In the genomic region with DNA sequence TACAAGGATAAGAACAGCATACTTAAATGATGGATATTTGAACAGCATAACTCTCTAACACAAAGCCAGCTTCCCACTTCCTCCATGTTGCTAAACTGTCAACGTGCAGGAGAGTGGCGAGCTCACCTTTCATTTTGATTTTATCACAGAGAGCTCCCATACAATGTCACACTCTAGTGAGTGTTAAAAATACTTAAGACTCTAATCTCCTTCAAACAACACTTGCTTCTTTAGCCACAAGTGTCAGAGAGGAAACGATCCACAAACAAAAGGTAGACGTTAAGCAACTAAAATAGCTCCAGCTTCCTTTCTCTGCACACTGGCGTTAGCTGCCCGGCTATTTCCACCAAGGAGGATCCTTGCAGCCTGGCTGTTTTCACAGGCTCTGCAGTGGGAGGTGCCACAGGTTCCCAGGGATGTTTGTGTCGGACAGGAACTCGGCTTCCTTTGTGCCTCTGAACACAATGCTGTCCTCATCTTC, we compare ENCODE assay signal across 10 cellular contexts.
DNase-seq lines count a peak whose midpoint lies in the region; ATAC-seq and TF ChIP-seq lines count a peak whose summit lies in the region.
"Had no signal": no experiment of that assay in that cellular context is flagged by ENCODE, and none has a peak within 500 bp of the region (broad histone marks: within the 10 kb centered on the region; RNA-seq: fewer than 3 reads in every experiment).

No MANE protein-coding gene starts in this region.

- intact Hi-C loops in body of pancreas (cut with DNase I): no loop called here
- intact Hi-C loops in lower leg skin (cut with DNase I; ENCODE audit: low total_unique reads): no loop called here

- H3K36me3 Mint-ChIP-seq in CD4-positive, CD25-positive, alpha-beta regulatory T cell: no peaks in the 10 kb centered on the region

- no peaks in the 10 kb centered on the region for H3K27me3 ChIP-seq in CD4-positive, CD25-positive, alpha-beta regulatory T cell (ENCODE audit: control insufficient read depth, insufficient read depth, low read length)
- H3K27me3 ChIP-seq in Loucy (ENCODE audit: insufficient read depth, low read length, poor library complexity, severe bottlenecking) (no peaks in the 10 kb centered on the region), body of pancreas (no peaks in the 10 kb centered on the region), GM23248 (replicated peaks; ENCODE audit: insufficient read depth) (no peaks in the 10 kb centered on the region)

- H3K27ac ChIP-seq in CD4-positive, CD25-positive, alpha-beta regulatory T cell (ENCODE audit: insufficient read depth, low read length, poor library complexity, severe bottlenecking): no peak overlapping the region
- peak overlapping the region; percentile 26 to 59 (median 54) for H3K27ac ChIP-seq in body of pancreas
- H3K27ac ChIP-seq in GM23248: no peak overlapping the region

- no peaks in the 10 kb centered on the region for H3K9me2 ChIP-seq in Loucy (replicated peaks; ENCODE audit: low read depth, low read length)
- no peaks in the 10 kb centered on the region; the same call in 1 of the 2 replicates for H3K9me2 ChIP-seq in GM23248 (ENCODE audit: insufficient read depth)

- H3F3A ChIP-seq in Loucy (ENCODE audit: low read depth): peaks cover 7% of the 10 kb centered on the region
- H3F3A ChIP-seq in GM23248 (ENCODE audit: insufficient read depth): peaks cover 22% of the 10 kb centered on the region

- TF ChIP-seq CTCF in Loucy (conservative IDR thresholded peaks at IDR 0.05; ENCODE audit: low read length): no peak
- TF ChIP-seq CTCF in body of pancreas (IDR thresholded peaks at IDR 0.05): peak in 3 of 7 experiments; percentile 15 to 32 (median 28)
- TF ChIP-seq CTCF in GM13976 (IDR thresholded peaks at IDR 0.05; ENCODE audit: borderline replicate concordance, control extremely low read depth, extremely low read depth, insufficient read depth, missing control alignments): no peak
- TF ChIP-seq CTCF in lower leg skin (IDR thresholded peaks at IDR 0.05): no peak

- H3K79me2 ChIP-seq in Loucy (ENCODE audit: insufficient read depth, low read length): no peaks in the 10 kb centered on the region
- no peaks in the 10 kb centered on the region for H3K79me2 ChIP-seq in GM23248 (ENCODE audit: insufficient read depth)

- no peaks in the 10 kb centered on the region for H3K9me3 ChIP-seq in CD4-positive, CD25-positive, alpha-beta regulatory T cell (ENCODE audit: control insufficient read depth in 2 of 2, low read length in 2 of 2)
- no peaks in the 10 kb centered on the region for H3K9me3 ChIP-seq in Loucy (ENCODE audit: insufficient read depth, low read depth, low read length)
- H3K9me3 ChIP-seq in body of pancreas: no peaks in the 10 kb centered on the region
- no peaks in the 10 kb centered on the region for H3K9me3 ChIP-seq in GM23248 (ENCODE audit: low read depth)

- peak overlapping the region in 2 of 3 donors; percentile 27 to 33 for H3K27ac Mint-ChIP-seq in CD4-positive, CD25-positive, alpha-beta regulatory T cell

- no peaks in the 10 kb centered on the region for H3K4me1 ChIP-seq in CD4-positive, CD25-positive, alpha-beta regulatory T cell (ENCODE audit: control insufficient read depth, insufficient read depth, low read length, poor library complexity, severe bottlenecking)
- H3K4me1 ChIP-seq in Loucy (ENCODE audit: insufficient read depth, low read length, poor library complexity, severe bottlenecking) (peaks cover 42% of the 10 kb centered on the region), body of pancreas (peaks cover 6% of the 10 kb centered on the region), GM23248 (ENCODE audit: insufficient read depth) (peaks cover 15% of the 10 kb centered on the region)

- ATAC-seq in CD4-positive, CD25-positive, alpha-beta regulatory T cell (ENCODE audit: low read depth in 2 of 2): no peak
- peak; percentile 80 for ATAC-seq in body of pancreas

- peaks cover 0 to 20% (median 12%) of the 10 kb centered on the region in 4 donors for H3K4me1 Mint-ChIP-seq in CD4-positive, CD25-positive, alpha-beta regulatory T cell

- H3K4me2 ChIP-seq in Loucy (ENCODE audit: low read depth, low read length, poor library complexity, severe bottlenecking) (peak overlapping the region; percentile 83), GM23248 (ENCODE audit: unreplicated experiment) (no peak overlapping the region)

- TF ChIP-seq POLR2A in body of pancreas (IDR thresholded peaks at IDR 0.05) (peak in 2 of 3 donors; percentile 10 to 12), lower leg skin (IDR thresholded peaks at IDR 0.05) (no peak)

- H2AFZ ChIP-seq in Loucy (ENCODE audit: low read length): peak overlapping the region; percentile 24
- H2AFZ ChIP-seq in GM23248: no peak overlapping the region

- in situ Hi-C loops in GM23248 (cut with MboI): no loop called here
- in situ Hi-C loops in GM13976 (cut with MboI; ENCODE audit: low sequenced_read_pairs, unreplicated experiment): no loop called here
- in situ Hi-C loops in ACHN (cut with HindIII; ENCODE audit: low pct_ligation_motif_present, low pct_unique_long_range_greater_than_20kb, low sequenced_read_pairs): no loop called here

- H3K27me3 Mint-ChIP-seq in CD4-positive, CD25-positive, alpha-beta regulatory T cell: no peaks in the 10 kb centered on the region

- H3K36me3 ChIP-seq in CD4-positive, CD25-positive, alpha-beta regulatory T cell (ENCODE audit: control insufficient read depth, insufficient read depth, low read length): no peaks in the 10 kb centered on the region
- H3K36me3 ChIP-seq in Loucy (ENCODE audit: insufficient read depth, low read length) (no peaks in the 10 kb centered on the region), body of pancreas (replicated peaks in 1 of 2; ENCODE audit: insufficient read depth in 1 of 2, low read depth in 2 of 2) (no peaks in the 10 kb centered on the region), GM23248 (ENCODE audit: low read depth) (no peaks in the 10 kb centered on the region)

- peak overlapping the region in 2 of 4 donors; percentile 8 for H3K4me3 Mint-ChIP-seq in CD4-positive, CD25-positive, alpha-beta regulatory T cell

- peaks cover 0 to 1% (median 0%) of the 10 kb centered on the region in 7 donors for H3K9me3 Mint-ChIP-seq in CD4-positive, CD25-positive, alpha-beta regulatory T cell

- 13 to 18% methylated on average over 8 of the region's 8 CpGs for WGBS in body of pancreas, 2 donors
- WGBS in GM23248 (ENCODE audit: low coverage in 1 of 2, low lambda C conversion rate in 2 of 2, missing lambda C conversion rate in 2 of 2), 2 experiments: 43 to 45% methylated on average over 8 of the region's 8 CpGs
- WGBS in lower leg skin, 2 donors: 37 to 50% methylated on average over 8 of the region's 8 CpGs

- peak overlapping the region; percentile 2 for H3K4me3 ChIP-seq in CD4-positive, CD25-positive, alpha-beta regulatory T cell (ENCODE audit: low read depth, low read length)
- H3K4me3 ChIP-seq in Loucy (ENCODE audit: low read length, poor library complexity, severe bottlenecking) (peak overlapping the region; percentile 67), body of pancreas (no peak overlapping the region), GM23248 (no peak overlapping the region), lower leg skin (ENCODE audit: low read depth, poor library complexity, severe bottlenecking) (no peak overlapping the region)

- DNase-seq in CD4-positive, CD25-positive, alpha-beta regulatory T cell: no peak
- DNase-seq in body of pancreas (peak; percentile 32 to 65 (median 50)), lung microvascular endothelial cell (ENCODE audit: low read depth in 2 of 2) (peak; percentile 68 to 74), GM23248 (no peak), GM13976 (ENCODE audit: low spot score) (no peak), lower leg skin (ENCODE audit: low spot score in 2 of 2) (no peak), ACHN (no peak)
- DNase-seq: DND-41, NCI-H2081 treated with DMSO at 0.1 percent for 48 hours had no signal

- H4K20me1 ChIP-seq in Loucy (ENCODE audit: insufficient read depth, low read length, poor library complexity, severe bottlenecking): no peaks in the 10 kb centered on the region
- no peaks in the 10 kb centered on the region for H4K20me1 ChIP-seq in GM23248 (ENCODE audit: insufficient read depth)

- peak overlapping the region; percentile 72 for H3K9ac ChIP-seq in Loucy (ENCODE audit: low read depth, low read length, poor library complexity, severe bottlenecking)
- H3K9ac ChIP-seq in GM23248: no peak overlapping the region

Comparison
In these comparisons a context has a peak if more than half of its experiments do, and no peak if none do; other contexts are left out.
1. DNase-seq: peak in body of pancreas (4 of 4) and lung microvascular endothelial cell (2 of 2); none in CD4-positive, CD25-positive, alpha-beta regulatory T cell (0 of 3), GM23248 (single experiment), GM13976 (single experiment), lower leg skin (0 of 2) and ACHN (single experiment).
2. H3K27ac ChIP-seq: peak in body of pancreas (4 of 4); none in CD4-positive, CD25-positive, alpha-beta regulatory T cell (single experiment) and GM23248 (single experiment).
3. H3K4me3 ChIP-seq: peak in CD4-positive, CD25-positive, alpha-beta regulatory T cell (single experiment) and Loucy (single experiment); none in body of pancreas (0 of 2), GM23248 (single experiment) and lower leg skin (single experiment).
4. POLR2A ChIP-seq: peak in body of pancreas (2 of 3); none in lower leg skin (0 of 2).